ENCODE assay signal across 9 cellular contexts in genomic region chr12:56903374-56903773, GRCh38. TPM values are rescaled to one million over a fixed set of nuclear protein-coding genes. Genes with fewer than 3 reads are reported as not detected.
"Had no signal": no experiment of that assay in that cellular context is flagged by ENCODE, and none has a peak within 500 bp of the region (broad histone marks: within the 10 kb centered on the region; RNA-seq: fewer than 3 reads in every experiment).

No MANE protein-coding gene starts in this region.

- ATAC-seq: GM23338, K562 had no signal

- H3K4me3 ChIP-seq: GM23338, K562 had no signal

- H3K4me2 ChIP-seq: GM23338 had no signal

- H3K27ac ChIP-seq: HL-60 had no signal

- DNase-seq: H9, HCEC 1CT, IMR-90, KG1 had no signal

- H2AFZ ChIP-seq: GM23338 had no signal

RNA-seq across cellular contexts. Expression of gene SDR9C7, which starts 30.8 kb away (rescaled TPM):
- total RNA-seq: GM23338, H1, H9, HT1080, IMR-90 had no signal
- polyA plus RNA-seq: GM23338, IMR-90 had no signal

RNA-seq across cellular contexts. Expression of gene RDH16, which starts 54.0 kb away (rescaled TPM):
- total RNA-seq: HT1080, IMR-90 had no signal
- polyA plus RNA-seq: IMR-90 had no signal
